ENCODE assay signal across 7 cellular contexts in genomic region chr16:32461666-32462065, GRCh38.
DNase-seq lines count a peak whose midpoint lies in the region; FAIRE-seq and TF ChIP-seq lines count a peak whose summit lies in the region.
"Not testable (repeated sequence)": the region's sequence is repeated elsewhere in the genome, so short reads cannot be mapped to it uniquely, and the experiment has no call there.

No MANE protein-coding gene starts in this region.

- H3K27me3 Mint-ChIP-seq in chondrocyte (ENCODE audit: low read depth): not testable (repeated sequence)

- H3K4me3 ChIP-seq in kidney (ENCODE audit: low read length in 2 of 2): not testable (repeated sequence)

- DNase-seq in ELF-1 (ENCODE audit: low read depth, low spot score) (peak; percentile 0), HEK293T (ENCODE audit: extremely low spot score) (peak; percentile 0), chondrocyte (ENCODE audit: low spot score) (peak; percentile 79), fibroblast of gingiva (ENCODE audit: low read depth) (peak; percentile 0), kidney (peak; percentile 51), posterior vena cava (ENCODE audit: low spot score) (peak; percentile 57)

- H3K4me1 Mint-ChIP-seq in chondrocyte (ENCODE audit: low read depth): not testable (repeated sequence)

- H3K27ac ChIP-seq in 22Rv1; kidney (ENCODE audit: low read depth in 2 of 2, low read length in 2 of 2): not testable (repeated sequence)

- H3K4me3 Mint-ChIP-seq in chondrocyte (ENCODE audit: unreplicated experiment): not testable (repeated sequence)

- intact Hi-C loops in kidney (cut with DNase I); posterior vena cava (cut with DNase I): not testable (repeated sequence)

- not testable (repeated sequence) for H3K9ac ChIP-seq in kidney (ENCODE audit: low read length in 2 of 2)

- peaks cover 11% of the 10 kb centered on the region for H3K9me3 Mint-ChIP-seq in chondrocyte (ENCODE audit: low read depth)

- H3K36me3 Mint-ChIP-seq in chondrocyte (ENCODE audit: low read depth): not testable (repeated sequence)

- H3K9me3 ChIP-seq in kidney (ENCODE audit: control insufficient read depth in 1 of 2, low read length in 2 of 2): not testable (repeated sequence)

- POLR2A ChIA-PET in HEK293T (lab: Yijun Ruan, JAX): not testable (repeated sequence)

- TF ChIP-seq CTCF in 22Rv1 (IDR thresholded peaks at IDR 0.05): peak; percentile 29
- not testable (repeated sequence) for TF ChIP-seq CTCF in chondrocyte (IDR thresholded peaks at IDR 0.05); kidney (IDR thresholded peaks at IDR 0.05; ENCODE audit: borderline replicate concordance, extremely low read depth, insufficient read depth)

- CTCF ChIA-PET in HEK293T (lab: Yijun Ruan, JAX): not testable (repeated sequence)

- not testable (repeated sequence) for FAIRE-seq in kidney (lab: Jason Lieb, UNC)

- not testable (repeated sequence) for H3K36me3 ChIP-seq in kidney (ENCODE audit: control insufficient read depth in 1 of 2, insufficient read depth in 2 of 2, low read length in 2 of 2)

- not testable (repeated sequence) for H3K4me1 ChIP-seq in kidney (ENCODE audit: control insufficient read depth in 1 of 2, insufficient read depth in 1 of 2, low read depth in 1 of 2, low read length in 2 of 2)

- not testable (repeated sequence) for H3K27ac Mint-ChIP-seq in chondrocyte (ENCODE audit: unreplicated experiment)

Comparison
In these comparisons a context has a peak if more than half of its experiments do, and no peak if none do; other contexts are left out.
1. DNase-seq: peak in every context shown above with its lines; median percentile 79 in chondrocyte; 57 in posterior vena cava; 51 in kidney; 0 in ELF-1; 0 in HEK293T; 0 in fibroblast of gingiva.